Comparison of ENCODE assay signal across 15 cellular contexts in the genomic region with DNA sequence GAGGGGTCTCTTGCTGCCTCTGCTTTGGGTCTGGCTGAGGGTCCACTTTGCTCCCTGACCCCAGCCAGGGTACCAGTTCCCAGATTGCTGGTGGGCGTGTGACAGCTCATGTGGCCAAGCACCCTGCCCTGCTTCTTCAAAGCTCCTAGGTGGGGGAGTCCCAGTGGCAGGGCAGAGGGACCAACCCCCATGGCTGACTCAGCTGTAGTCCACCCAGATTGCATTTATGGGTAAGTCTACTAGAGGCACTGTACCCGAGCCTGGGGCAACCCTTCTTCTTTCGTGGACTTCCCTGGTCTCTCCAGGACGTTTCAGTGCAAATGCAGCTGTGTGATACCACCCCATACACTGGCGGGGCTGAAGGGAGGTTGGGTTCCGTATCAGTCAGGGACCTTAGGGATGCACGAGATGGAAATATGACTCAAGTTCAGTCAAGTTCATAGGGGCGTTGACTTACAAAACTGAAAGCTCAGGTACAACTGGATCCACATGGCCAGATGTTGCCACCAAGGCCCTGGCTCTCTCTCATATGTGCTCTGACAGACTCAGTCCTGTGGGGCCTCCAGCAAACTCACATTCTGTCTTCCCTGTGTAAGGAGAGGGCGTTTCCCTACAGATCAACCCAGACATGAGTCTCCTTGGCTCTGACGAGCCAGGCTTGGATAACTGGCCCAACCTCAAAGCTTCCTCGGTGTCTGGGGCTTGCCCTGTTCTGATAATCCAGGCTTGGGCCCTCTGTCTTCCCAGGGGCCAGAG. TPM values are rescaled to one million over a fixed set of nuclear protein-coding genes. Genes with fewer than 3 reads are reported as not detected.
DNase-seq lines count a peak whose midpoint lies in the region; ATAC-seq and TF ChIP-seq lines count a peak whose summit lies in the region.
"Had no signal": no experiment of that assay in that cellular context is flagged by ENCODE, and none has a peak within 500 bp of the region (broad histone marks: within the 10 kb centered on the region; RNA-seq: fewer than 3 reads in every experiment).

No MANE protein-coding gene starts in this region.

- no peaks in the 10 kb centered on the region for H3K27me3 Mint-ChIP-seq in activated CD8-positive, alpha-beta T cell treated with anti-CD3 and anti-CD28 coated beads for 36 hours
- H3K27me3 Mint-ChIP-seq in activated CD8-positive, alpha-beta T cell treated with anti-CD3 and anti-CD28 coated beads, Interleukin-2, amount 10 ng/mL, durations not matched to agents 7 days and 5 days (ENCODE audit: low read depth) = no peaks in the 10 kb centered on the region
- no peaks in the 10 kb centered on the region for H3K27me3 Mint-ChIP-seq in mesothelial cell of epicardium (ENCODE audit: low read depth)

- H3K27me3 ChIP-seq in lung (ENCODE audit: control insufficient read depth, insufficient read depth) = no peaks in the 10 kb centered on the region
- H3K27me3 ChIP-seq: tibial nerve had no signal

- DNase-seq in activated CD8-positive, alpha-beta T cell treated with anti-CD3 and anti-CD28 coated beads for 36 hours = peak; percentile 8
- no peak for DNase-seq in activated CD8-positive, alpha-beta T cell treated with anti-CD3 and anti-CD28 coated beads, Interleukin-2, amount 10 ng/mL, durations not matched to agents 7 days and 5 days
- DNase-seq in amniotic epithelial cell (ENCODE audit: low read depth) = peak; percentile 27
- DNase-seq in lung (ENCODE audit: low spot score) = no peak
- no peak for DNase-seq in substantia nigra (lab: John Stamatoyannopoulos, UW)
- DNase-seq in globus pallidus (ENCODE audit: low spot score) = no peak
- no peak for DNase-seq in mesothelial cell of epicardium (ENCODE audit: low spot score in 2 of 2, unreplicated experiment in 2 of 2)
- DNase-seq: activated CD8-positive, alpha-beta memory T cell treated with anti-CD3 and anti-CD28 coated beads, Interleukin-2, amount 50 U/mL, for 48 hours; Caco-2; cortex of kidney; NCI-H1436 had no signal

- TF ChIP-seq CTCF in activated CD8-positive, alpha-beta T cell treated with anti-CD3 and anti-CD28 coated beads for 36 hours (IDR thresholded peaks at IDR 0.05) = no peak
- TF ChIP-seq CTCF in lung (IDR thresholded peaks at IDR 0.05; ENCODE audit: control extremely low read depth, extremely low read depth) = no peak
- TF ChIP-seq CTCF in mesothelial cell of epicardium (IDR thresholded peaks at IDR 0.05; ENCODE audit: unreplicated experiment) = no peak

- intact Hi-C loops in activated CD8-positive, alpha-beta T cell treated with anti-CD3 and anti-CD28 coated beads for 36 hours (cut with micrococcal nuclease) = no loop called here

- POLR2A ChIA-PET in activated CD8-positive, alpha-beta T cell treated with anti-CD3 and anti-CD28 coated beads for 36 hours (lab: Charles Lee) = interaction anchor here (0.7 kb wide), 1 partner anchor 50 kb away, joined by 3 read pairs; no protein-coding TSS in a partner anchor
- POLR2A ChIA-PET in activated CD8-positive, alpha-beta T cell treated with anti-CD3 and anti-CD28 coated beads, Interleukin-2, amount 10 ng/mL, durations not matched to agents 7 days and 5 days (lab: Charles Lee) = no interaction called here

- peaks cover 9% of the 10 kb centered on the region for H3K4me1 Mint-ChIP-seq in activated CD8-positive, alpha-beta T cell treated with anti-CD3 and anti-CD28 coated beads for 36 hours (ENCODE audit: low read depth)
- H3K4me1 Mint-ChIP-seq in activated CD8-positive, alpha-beta T cell treated with anti-CD3 and anti-CD28 coated beads, Interleukin-2, amount 10 ng/mL, durations not matched to agents 7 days and 5 days (ENCODE audit: low read depth) = peaks cover 15% of the 10 kb centered on the region
- H3K4me1 Mint-ChIP-seq in mesothelial cell of epicardium = no peaks in the 10 kb centered on the region

- WGBS in lung, 2 donors = 69 to 81% methylated on average over 11 of the region's 11 CpGs

- peak overlapping the region; percentile 70 to 81 for H3K27ac ChIP-seq in lung (ENCODE audit: low read depth in 1 of 2, low read length in 1 of 2)
- H3K27ac ChIP-seq in substantia nigra (ENCODE audit: low read depth, low read length, poor library complexity, severe bottlenecking) = peak overlapping the region; percentile 76
- H3K27ac ChIP-seq: VCaP had no signal

- CTCF ChIA-PET in activated CD8-positive, alpha-beta T cell treated with anti-CD3 and anti-CD28 coated beads for 36 hours (lab: Charles Lee) = interaction anchor here (0.7 to 3.2 kb wide), 4 partner anchors 68 to 149 kb away, joined by 3 to 12 read pairs (median 4); no protein-coding TSS in a partner anchor
- CTCF ChIA-PET in activated CD8-positive, alpha-beta T cell treated with anti-CD3 and anti-CD28 coated beads, Interleukin-2, amount 10 ng/mL, durations not matched to agents 7 days and 5 days (lab: Charles Lee) = interaction anchor here (1.0 to 1.4 kb wide), 2 partner anchors 9 to 21 kb away, joined by 3 read pairs; no protein-coding TSS in a partner anchor

- H3K36me3 Mint-ChIP-seq in activated CD8-positive, alpha-beta T cell treated with anti-CD3 and anti-CD28 coated beads for 36 hours (ENCODE audit: low read depth) = no peaks in the 10 kb centered on the region
- no peaks in the 10 kb centered on the region for H3K36me3 Mint-ChIP-seq in activated CD8-positive, alpha-beta T cell treated with anti-CD3 and anti-CD28 coated beads, Interleukin-2, amount 10 ng/mL, durations not matched to agents 7 days and 5 days (ENCODE audit: low read depth)
- H3K36me3 Mint-ChIP-seq in mesothelial cell of epicardium = no peaks in the 10 kb centered on the region

- no peak overlapping the region for H3K27ac Mint-ChIP-seq in activated CD8-positive, alpha-beta T cell treated with anti-CD3 and anti-CD28 coated beads for 36 hours
- no peak overlapping the region for H3K27ac Mint-ChIP-seq in activated CD8-positive, alpha-beta T cell treated with anti-CD3 and anti-CD28 coated beads, Interleukin-2, amount 10 ng/mL, durations not matched to agents 7 days and 5 days
- no peak overlapping the region for H3K27ac Mint-ChIP-seq in mesothelial cell of epicardium
- H3K27ac Mint-ChIP-seq: activated naive CD4-positive, alpha-beta T cell treated with anti-CD3 and anti-CD28 coated beads, Interleukin-2, amount 50 U/mL, for 72 hours had no signal

- ATAC-seq in activated CD8-positive, alpha-beta T cell treated with anti-CD3 and anti-CD28 coated beads for 36 hours = peak; percentile 51
- ATAC-seq in activated CD8-positive, alpha-beta T cell treated with anti-CD3 and anti-CD28 coated beads, Interleukin-2, amount 10 ng/mL, durations not matched to agents 7 days and 5 days = no peak
- no peak for ATAC-seq in lung (ENCODE audit: insufficient read depth, low FRiP score)
- no peak for ATAC-seq in HG02981 (IDR thresholded peaks at IDR 0.05; ENCODE audit: unreplicated experiment)

- H3K9me3 Mint-ChIP-seq in activated CD8-positive, alpha-beta T cell treated with anti-CD3 and anti-CD28 coated beads for 36 hours = no peaks in the 10 kb centered on the region
- no peaks in the 10 kb centered on the region for H3K9me3 Mint-ChIP-seq in activated CD8-positive, alpha-beta T cell treated with anti-CD3 and anti-CD28 coated beads, Interleukin-2, amount 10 ng/mL, durations not matched to agents 7 days and 5 days (ENCODE audit: insufficient read depth)
- H3K9me3 Mint-ChIP-seq in mesothelial cell of epicardium = no peaks in the 10 kb centered on the region

- no peaks in the 10 kb centered on the region for H3K36me3 ChIP-seq in lung (ENCODE audit: control insufficient read depth in 2 of 2, insufficient read depth in 2 of 2, low read length in 2 of 2)
- H3K36me3 ChIP-seq: tibial nerve had no signal

- H3K4me3 Mint-ChIP-seq in activated CD8-positive, alpha-beta T cell treated with anti-CD3 and anti-CD28 coated beads for 36 hours = no peak overlapping the region
- H3K4me3 Mint-ChIP-seq in activated CD8-positive, alpha-beta T cell treated with anti-CD3 and anti-CD28 coated beads, Interleukin-2, amount 10 ng/mL, durations not matched to agents 7 days and 5 days = no peak overlapping the region
- no peak overlapping the region for H3K4me3 Mint-ChIP-seq in mesothelial cell of epicardium

- no peak overlapping the region for H3K4me3 ChIP-seq in lung
- H3K4me3 ChIP-seq: tibial nerve had no signal

- H3K9me3 ChIP-seq in lung (ENCODE audit: control insufficient read depth in 2 of 2, insufficient read depth in 1 of 2, low read length in 1 of 2) = no peaks in the 10 kb centered on the region
- H3K9me3 ChIP-seq: Caco-2, tibial nerve had no signal

- peaks cover 27 to 42% of the 10 kb centered on the region in 2 donors for H3K4me1 ChIP-seq in lung (ENCODE audit: control insufficient read depth in 2 of 2, insufficient read depth in 2 of 2, low read length in 2 of 2)

RNA-seq across cellular contexts. Expression of a gene that starts 13.6 kb away (rescaled TPM):
- 10 to 100 TPM; 19.9 to 22.3 TPM for total RNA-seq in activated CD8-positive, alpha-beta T cell treated with anti-CD3 and anti-CD28 coated beads for 36 hours
- total RNA-seq in activated CD8-positive, alpha-beta T cell treated with anti-CD3 and anti-CD28 coated beads, Interleukin-2, amount 10 ng/mL, durations not matched to agents 7 days and 5 days = 10 to 100 TPM; 21.4 to 24.5 TPM
- total RNA-seq in lung (10 to 100 TPM; 27.3 to 68.7 TPM), mesothelial cell of epicardium (2.0 to 2.6 TPM (median 2.1 TPM) in 3 replicates)
- polyA plus RNA-seq in lung = 10 to 100 TPM; 15.5 to 45.7 TPM

RNA-seq across cellular contexts. Expression of a gene that starts 27.8 kb away (rescaled TPM):
- not detected for total RNA-seq in activated CD8-positive, alpha-beta T cell treated with anti-CD3 and anti-CD28 coated beads for 36 hours
- total RNA-seq in activated CD8-positive, alpha-beta T cell treated with anti-CD3 and anti-CD28 coated beads, Interleukin-2, amount 10 ng/mL, durations not matched to agents 7 days and 5 days = not detected
- total RNA-seq in lung (not detected), mesothelial cell of epicardium (not detected in 3 replicates)
- polyA plus RNA-seq in lung = under 1 TPM; 0.10 to 0.12 TPM
- total RNA-seq: activated naive CD4-positive, alpha-beta T cell treated with anti-CD3 and anti-CD28 coated beads, Interleukin-2, amount 50 U/mL, for 72 hours; tibial nerve had no signal

Comparison
In these comparisons a context has a peak if more than half of its experiments do, and no peak if none do; other contexts are left out.
1. DNase-seq: peak in activated CD8-positive, alpha-beta T cell treated with anti-CD3 and anti-CD28 coated beads for 36 hours (single experiment) and amniotic epithelial cell (single experiment); none in activated CD8-positive, alpha-beta T cell treated with anti-CD3 and anti-CD28 coated beads, Interleukin-2, amount 10 ng/mL, durations not matched to agents 7 days and 5 days (single experiment), lung (single experiment), substantia nigra (0 of 49), globus pallidus (single experiment) and mesothelial cell of epicardium (0 of 2).